19 cellular contexts compared by ENCODE assay signal in the genomic region with DNA sequence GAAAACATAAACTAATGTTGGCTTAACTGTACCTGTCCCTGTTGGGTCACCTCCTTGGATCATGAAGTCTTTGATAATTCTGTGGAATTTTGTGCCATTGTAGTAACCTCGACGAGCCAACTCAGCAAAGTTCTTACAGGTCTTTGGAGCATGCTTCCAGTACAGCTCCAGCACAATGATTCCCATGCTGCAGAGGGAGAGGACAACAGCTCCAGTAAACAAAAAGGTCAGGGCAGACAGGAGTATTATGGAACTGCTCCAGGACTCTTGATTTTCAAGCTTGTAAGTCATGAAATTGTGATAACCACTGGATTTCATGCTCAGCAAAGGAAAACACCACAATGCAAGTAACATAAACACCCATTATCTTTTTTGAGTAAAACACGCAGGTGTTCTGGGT. TPM values are rescaled to one million over a fixed set of nuclear protein-coding genes. Genes with fewer than 3 reads are reported as not detected.
A peak's percentile ranks its signal among the peaks of the same experiment; 100 is the strongest.
DNase-seq lines count a peak whose midpoint lies in the region; ATAC-seq and TF ChIP-seq lines count a peak whose summit lies in the region.
"Had no signal": no experiment of that assay in that cellular context is flagged by ENCODE, and none has a peak within 500 bp of the region (broad histone marks: within the 10 kb centered on the region; RNA-seq: fewer than 3 reads in every experiment).

No MANE protein-coding gene starts in this region.

- H3K9me3 ChIP-seq in right atrium auricular region: no peaks in the 10 kb centered on the region
- no peaks in the 10 kb centered on the region for H3K9me3 ChIP-seq in right cardiac atrium (ENCODE audit: control insufficient read depth, low read length)
- H3K9me3 ChIP-seq: Peyer's patch, SJCRH30 had no signal

- no peak for ATAC-seq in activated T-cell treated with anti-CD3 and anti-CD28 coated beads, Interleukin-2, amount 50 U/mL, for 4 hours
- no peak for ATAC-seq in right cardiac atrium

- peak overlapping the region; percentile 28 for H3K4me3 Mint-ChIP-seq in activated T-cell treated with anti-CD3 and anti-CD28 coated beads, Interleukin-2, amount 50 U/mL, for 24 hours
- H3K4me3 Mint-ChIP-seq in activated T-cell treated with anti-CD3 and anti-CD28 coated beads, Interleukin-2, amount 50 U/mL, for 4 hours: no peak overlapping the region
- no peak overlapping the region for H3K4me3 Mint-ChIP-seq in dendritic cell treated with granulocyte-macrophage colony-stimulating factor and Interleukin-4, amounts not matched to agents 40 ng/mL and 50 ng/mL, for 4 days
- H3K4me3 Mint-ChIP-seq in neural crest cell: peak overlapping the region; percentile 54

- H3K4me1 Mint-ChIP-seq in activated T-cell treated with anti-CD3 and anti-CD28 coated beads, Interleukin-2, amount 50 U/mL, for 24 hours (ENCODE audit: low read depth): peaks cover 69% of the 10 kb centered on the region
- H3K4me1 Mint-ChIP-seq in activated T-cell treated with anti-CD3 and anti-CD28 coated beads, Interleukin-2, amount 50 U/mL, for 4 hours (ENCODE audit: low read depth): peaks cover 44% of the 10 kb centered on the region
- H3K4me1 Mint-ChIP-seq in dendritic cell treated with granulocyte-macrophage colony-stimulating factor and Interleukin-4, amounts not matched to agents 40 ng/mL and 50 ng/mL, for 4 days (ENCODE audit: low read depth): peaks cover 51% of the 10 kb centered on the region
- H3K4me1 Mint-ChIP-seq in neural crest cell: peaks cover 48% of the 10 kb centered on the region

- intact Hi-C loops in right cardiac atrium (cut with DNase I): no loop called here
- intact Hi-C loops in dendritic cell treated with granulocyte-macrophage colony-stimulating factor and Interleukin-4, amounts not matched to agents 40 ng/mL and 50 ng/mL, for 4 days (cut with micrococcal nuclease): no loop called here

- H3K27ac ChIP-seq in right atrium auricular region: peak overlapping the region; percentile 53 to 58
- no peak overlapping the region for H3K27ac ChIP-seq in right cardiac atrium (ENCODE audit: low read length)
- H3K27ac ChIP-seq: C4-2B, Peyer's patch, SJCRH30 had no signal

- no peaks in the 10 kb centered on the region for H3K9me3 Mint-ChIP-seq in activated T-cell treated with anti-CD3 and anti-CD28 coated beads, Interleukin-2, amount 50 U/mL, for 24 hours
- H3K9me3 Mint-ChIP-seq in activated T-cell treated with anti-CD3 and anti-CD28 coated beads, Interleukin-2, amount 50 U/mL, for 4 hours: no peaks in the 10 kb centered on the region
- H3K9me3 Mint-ChIP-seq in dendritic cell treated with granulocyte-macrophage colony-stimulating factor and Interleukin-4, amounts not matched to agents 40 ng/mL and 50 ng/mL, for 4 days: no peaks in the 10 kb centered on the region
- H3K9me3 Mint-ChIP-seq in neural crest cell: no peaks in the 10 kb centered on the region

- 70% methylated on average over 3 of the region's 3 CpGs for WGBS in right cardiac atrium

- H3K27me3 Mint-ChIP-seq in activated T-cell treated with anti-CD3 and anti-CD28 coated beads, Interleukin-2, amount 50 U/mL, for 24 hours: no peaks in the 10 kb centered on the region
- H3K27me3 Mint-ChIP-seq in activated T-cell treated with anti-CD3 and anti-CD28 coated beads, Interleukin-2, amount 50 U/mL, for 4 hours (ENCODE audit: low read depth): no peaks in the 10 kb centered on the region
- H3K27me3 Mint-ChIP-seq in dendritic cell treated with granulocyte-macrophage colony-stimulating factor and Interleukin-4, amounts not matched to agents 40 ng/mL and 50 ng/mL, for 4 days: no peaks in the 10 kb centered on the region
- no peaks in the 10 kb centered on the region for H3K27me3 Mint-ChIP-seq in neural crest cell (ENCODE audit: low read depth)

- peaks cover 0 to 50% of the 10 kb centered on the region in 2 donors for H3K4me1 ChIP-seq in right atrium auricular region
- no peaks in the 10 kb centered on the region for H3K4me1 ChIP-seq in right cardiac atrium (ENCODE audit: control insufficient read depth, insufficient read depth, low read length)

- peak overlapping the region; percentile 90 for H3K27ac Mint-ChIP-seq in activated T-cell treated with anti-CD3 and anti-CD28 coated beads, Interleukin-2, amount 50 U/mL, for 24 hours
- H3K27ac Mint-ChIP-seq in dendritic cell treated with granulocyte-macrophage colony-stimulating factor and Interleukin-4, amounts not matched to agents 40 ng/mL and 50 ng/mL, for 4 days: peak overlapping the region; percentile 14
- no peak overlapping the region for H3K27ac Mint-ChIP-seq in neural crest cell (ENCODE audit: unreplicated experiment)

- H3K4me3 ChIP-seq in right atrium auricular region: no peak overlapping the region
- H3K4me3 ChIP-seq in right cardiac atrium (ENCODE audit: low read length): no peak overlapping the region
- H3K4me3 ChIP-seq: Peyer's patch, SJCRH30 had no signal

- H3K36me3 Mint-ChIP-seq in activated T-cell treated with anti-CD3 and anti-CD28 coated beads, Interleukin-2, amount 50 U/mL, for 24 hours (ENCODE audit: low read depth): peaks cover 75% of the 10 kb centered on the region
- H3K36me3 Mint-ChIP-seq in activated T-cell treated with anti-CD3 and anti-CD28 coated beads, Interleukin-2, amount 50 U/mL, for 4 hours (ENCODE audit: insufficient read depth): peaks cover 38% of the 10 kb centered on the region
- peaks cover 58% of the 10 kb centered on the region for H3K36me3 Mint-ChIP-seq in dendritic cell treated with granulocyte-macrophage colony-stimulating factor and Interleukin-4, amounts not matched to agents 40 ng/mL and 50 ng/mL, for 4 days (ENCODE audit: low read depth)
- H3K36me3 Mint-ChIP-seq in neural crest cell (ENCODE audit: low read depth): peaks cover 2% of the 10 kb centered on the region

- H3K27me3 ChIP-seq in right atrium auricular region (no peaks in the 10 kb centered on the region), right cardiac atrium (ENCODE audit: control insufficient read depth, insufficient read depth) (no peaks in the 10 kb centered on the region)
- H3K27me3 ChIP-seq: Peyer's patch, SJCRH30 had no signal

- no peak for DNase-seq in activated T-cell treated with anti-CD3 and anti-CD28 coated beads, Interleukin-2, amount 50 U/mL, for 24 hours
- DNase-seq in activated T-cell treated with anti-CD3 and anti-CD28 coated beads, Interleukin-2, amount 50 U/mL, for 4 hours: no peak
- no peak for DNase-seq in right atrium auricular region (ENCODE audit: low spot score)
- no peak for DNase-seq in right cardiac atrium
- no peak for DNase-seq in neural crest cell (ENCODE audit: low read depth, low spot score)
- DNase-seq in Kasumi-1 (lab: John Stamatoyannopoulos, UW): no peak
- DNase-seq in NCI-H1092 (lab: John Stamatoyannopoulos, UW): no peak
- DNase-seq: DMS53, EL, GF-D8, NCI-H1105 treated with DMSO at 0.1 percent for 48 hours, NCI-H2029 treated with DMSO at 0.1 percent for 48 hours, NCI-H226, NCI-H524, NCI-H774, Peyer's patch had no signal

- TF ChIP-seq CTCF in right atrium auricular region (IDR thresholded peaks at IDR 0.05) (no peak), neural crest cell (conservative IDR thresholded peaks at IDR 0.05) (no peak)

- no peaks in the 10 kb centered on the region for H3K36me3 ChIP-seq in right atrium auricular region

RNA-seq across cellular contexts. Expression of a gene that starts 2.9 kb away (rescaled TPM):
- 10 to 100 TPM; 79.9 to 82.7 (median 81.5) TPM for total RNA-seq in activated T-cell treated with anti-CD3 and anti-CD28 coated beads, Interleukin-2, amount 50 U/mL, for 4 hours
- 10 to 100 TPM; 41.1 to 53.7 TPM for total RNA-seq in right atrium auricular region
- 10 to 100 TPM; 49.4 to 72.4 (median 63.7) TPM for total RNA-seq in right cardiac atrium
- polyA plus RNA-seq in right cardiac atrium: 75.6 TPM
- 82.8 and 84.9 TPM in 2 replicates for total RNA-seq in neural crest cell

RNA-seq across cellular contexts. Expression of a gene that starts 14.1 kb away (rescaled TPM):
- 10 to 100 TPM; 27.2 to 27.7 (median 27.4) TPM for total RNA-seq in activated T-cell treated with anti-CD3 and anti-CD28 coated beads, Interleukin-2, amount 50 U/mL, for 4 hours
- total RNA-seq in right atrium auricular region (10 to 100 TPM; 55.0 to 59.5 TPM), right cardiac atrium (10 to 100 TPM; 69.4 to 83.9 (median 79.1) TPM), neural crest cell (29.0 and 32.3 TPM in 2 replicates)
- polyA plus RNA-seq in right cardiac atrium: 53.2 TPM

RNA-seq across cellular contexts. Expression of a gene that starts 32.4 kb away (rescaled TPM):
- under 1 TPM; 0.26 to 0.52 (median 0.28) TPM for total RNA-seq in activated T-cell treated with anti-CD3 and anti-CD28 coated beads, Interleukin-2, amount 50 U/mL, for 4 hours
- total RNA-seq in right atrium auricular region (10 to 100 TPM; 36.7 to 47.4 TPM), right cardiac atrium (10 to 100 TPM; 31.7 to 80.9 (median 70.3) TPM), neural crest cell (0.54 and 1.0 TPM in 2 replicates)
- 27.5 TPM for polyA plus RNA-seq in right cardiac atrium

Comparison
In these comparisons a context has a peak if more than half of its experiments do, and no peak if none do; other contexts are left out.
1. H3K4me3 Mint-ChIP-seq: peak in activated T-cell treated with anti-CD3 and anti-CD28 coated beads, Interleukin-2, amount 50 U/mL, for 24 hours (single experiment) and neural crest cell (single experiment); none in activated T-cell treated with anti-CD3 and anti-CD28 coated beads, Interleukin-2, amount 50 U/mL, for 4 hours (single experiment) and dendritic cell treated with granulocyte-macrophage colony-stimulating factor and Interleukin-4, amounts not matched to agents 40 ng/mL and 50 ng/mL, for 4 days (single experiment).
2. RNA of a gene that starts 32.4 kb away (total RNA-seq): 31.7 to 80.9 TPM in right cardiac atrium and 36.7 to 47.4 TPM in right atrium auricular region; 0.54 to 1.0 TPM in neural crest cell and 0.26 to 0.52 TPM in activated T-cell treated with anti-CD3 and anti-CD28 coated beads, Interleukin-2, amount 50 U/mL, for 4 hours; every median in the first group is over 10 times any median in the second.